8 cellular contexts compared by ENCODE assay signal in the genomic region with DNA sequence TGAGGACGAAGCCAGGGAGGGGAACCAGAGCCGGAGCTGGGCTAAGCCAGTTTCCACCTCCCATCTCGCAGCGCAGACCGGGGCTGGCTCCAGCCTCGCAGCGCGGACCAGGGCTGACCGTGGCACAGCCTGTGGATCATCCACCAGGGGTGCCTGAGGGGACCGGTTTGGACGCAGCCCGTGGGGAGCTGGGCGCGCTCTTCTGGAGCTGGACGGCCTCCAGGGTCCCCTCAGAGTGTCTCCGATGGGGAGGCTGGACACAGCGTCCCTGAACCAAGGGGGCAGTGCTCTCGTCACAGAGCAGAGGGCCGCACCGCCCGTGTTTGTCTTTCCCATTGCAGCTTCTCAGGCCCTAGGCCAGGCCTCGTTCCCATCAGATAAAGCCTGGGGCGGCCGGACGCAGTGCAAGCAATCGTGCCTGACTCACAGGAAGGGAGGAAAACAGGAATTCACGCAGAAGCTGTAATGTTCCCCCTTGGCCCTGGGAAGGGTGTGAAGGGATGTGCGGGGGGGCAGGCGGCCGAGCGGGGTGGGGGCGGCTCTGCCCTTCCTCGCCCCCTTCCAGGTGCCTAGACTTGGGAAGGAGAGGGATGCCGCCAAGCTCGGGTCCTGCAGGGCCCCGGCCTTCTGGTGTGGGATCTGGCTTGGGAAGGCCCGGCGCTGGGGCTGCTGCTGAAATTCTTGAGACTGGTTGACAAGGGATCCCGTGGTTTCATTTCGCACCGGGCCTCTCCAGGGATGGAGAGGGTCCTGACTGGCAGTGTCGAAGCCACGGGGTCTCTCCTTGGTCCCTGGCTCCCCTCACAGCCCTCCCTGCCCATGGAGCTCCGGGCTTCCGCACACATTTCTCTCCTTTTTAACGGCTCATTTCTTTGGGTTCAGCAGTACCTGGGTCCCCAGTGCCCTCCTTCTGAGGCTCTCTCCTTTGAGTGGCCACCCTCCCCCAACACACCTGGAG.
DNase-seq lines count a peak whose midpoint lies in the region; ATAC-seq, FAIRE-seq and TF ChIP-seq lines count a peak whose summit lies in the region.
"Not testable (repeated sequence)": the region's sequence is repeated elsewhere in the genome, so short reads cannot be mapped to it uniquely, and the experiment has no call there.

No MANE protein-coding gene starts in this region.

- 19% methylated on average over 28 of the region's 46 CpGs for WGBS in K562 (ENCODE audit: insufficient coverage, low coverage, missing lambda C conversion rate)
- WGBS in lung, 2 donors = 42 to 69% methylated on average over 32 to 41 of the region's 46 CpGs
- WGBS in thyroid gland, 2 donors = 58 to 79% methylated on average over 16 to 28 of the region's 46 CpGs

- not testable (repeated sequence) for H3K79me2 ChIP-seq in PC-3 (ENCODE audit: low read length); K562 (ENCODE audit: control insufficient read depth, insufficient read depth, low read length); endothelial cell of umbilical vein (ENCODE audit: control insufficient read depth, insufficient read depth, low read length); parathyroid adenoma

- not testable (repeated sequence) for H3K4me3 ChIP-seq in BE2C (ENCODE audit: low read depth, low read length); PC-3 (ENCODE audit: low read length); K562; endothelial cell of umbilical vein (replicated peaks in 1 of 3; ENCODE audit: insufficient read depth in 1 of 3, low read depth in 1 of 3, low read length in 3 of 3); lung; parathyroid adenoma (ENCODE audit: low read depth, low read length); thyroid gland (replicated peaks in 1 of 3)
- H3K4me3 ChIP-seq in left ventricle myocardium inferior = peak overlapping the region; percentile 50

- FAIRE-seq in K562 (lab: Jason Lieb, UNC) (peak; percentile 97), endothelial cell of umbilical vein (lab: Jason Lieb, UNC) (peak; percentile 100)

- TF ChIP-seq CTCF in BE2C (IDR thresholded peaks at IDR 0.05; ENCODE audit: low read depth, low read length); PC-3 (conservative IDR thresholded peaks at IDR 0.05; ENCODE audit: low read depth, low read length); K562 (IDR thresholded peaks at IDR 0.05 in 2 of 3, conservative IDR thresholded peaks at IDR 0.05 in 1 of 3; ENCODE audit: insufficient read depth in 2 of 3, low read depth in 1 of 3, low read length in 3 of 3); lung (IDR thresholded peaks at IDR 0.05; ENCODE audit: control extremely low read depth, extremely low read depth); parathyroid adenoma (IDR thresholded peaks at IDR 0.05); thyroid gland (IDR thresholded peaks at IDR 0.05): not testable (repeated sequence)
- peak in 1 of 2 donors; percentile 22 for TF ChIP-seq CTCF in endothelial cell of umbilical vein (IDR thresholded peaks at IDR 0.05; ENCODE audit: extremely low read depth in 1 of 2, insufficient read depth in 1 of 2, low read depth in 1 of 2, low read length in 2 of 2)
- peak; percentile 16 for TF ChIP-seq CTCF in left ventricle myocardium inferior (IDR thresholded peaks at IDR 0.05; ENCODE audit: borderline replicate concordance)

- BruUV-seq in PC-3 (replicated peaks; lab: Mats Ljungman, UMichigan) (TSS peak; percentile 46), endothelial cell of umbilical vein (replicated peaks; lab: Mats Ljungman, UMichigan) (TSS peak; percentile 21)
- BruUV-seq in K562 (replicated peaks; lab: Mats Ljungman, UMichigan) = not testable (repeated sequence)

- not testable (repeated sequence) for H3F3A ChIP-seq in PC-3 (ENCODE audit: low read length, unreplicated experiment)

- not testable (repeated sequence) for H3K9me1 ChIP-seq in K562 (ENCODE audit: control insufficient read depth, insufficient read depth, low read length); endothelial cell of umbilical vein (replicated peaks; ENCODE audit: control insufficient read depth, extremely low read depth, insufficient read depth, low read length)

- H3K27ac ChIP-seq in PC-3 (ENCODE audit: low read length) (peak overlapping the region; percentile 96), K562 (ENCODE audit: extremely low read depth, low read depth, low read length) (0 out of 3 replicates have a peak overlapping the region, but pooled peaks have one; percentile 44), endothelial cell of umbilical vein (ENCODE audit: insufficient read depth, low read depth, low read length) (peak overlapping the region; percentile 90), left ventricle myocardium inferior (replicated peaks) (peak overlapping the region; percentile 85), lung (ENCODE audit: low read depth in 1 of 2, low read length in 1 of 2) (peak overlapping the region; percentile 80 to 82), parathyroid adenoma (peak overlapping the region; percentile 42), thyroid gland (peak overlapping the region; percentile 41 to 58 (median 58))

- dilution Hi-C loops in endothelial cell of umbilical vein (cut with MboI; ENCODE audit: extremely low pct_ligation_motif_present, low sequenced_read_pairs) = not testable (repeated sequence)

- H3K36me3 ChIP-seq in BE2C; PC-3 (ENCODE audit: low read depth, low read length); K562 (ENCODE audit: control insufficient read depth, insufficient read depth, low read length); endothelial cell of umbilical vein (ENCODE audit: control insufficient read depth in 2 of 2, extremely low read depth in 1 of 2, insufficient read depth in 2 of 2, low read length in 2 of 2); left ventricle myocardium inferior; lung (ENCODE audit: control insufficient read depth in 2 of 2, insufficient read depth in 2 of 2, low read length in 2 of 2); parathyroid adenoma (ENCODE audit: control insufficient read depth, insufficient read depth, low read length); thyroid gland: not testable (repeated sequence)

- TF ChIP-seq POLR2A in K562 (conservative IDR thresholded peaks at IDR 0.05); endothelial cell of umbilical vein (IDR thresholded peaks at IDR 0.05; ENCODE audit: low read depth, low read length); thyroid gland (IDR thresholded peaks at IDR 0.05): not testable (repeated sequence)

- not testable (repeated sequence) for H4K20me1 ChIP-seq in PC-3 (ENCODE audit: low read length); K562 (replicated peaks; ENCODE audit: control insufficient read depth, insufficient read depth, low read length); endothelial cell of umbilical vein (replicated peaks; ENCODE audit: control insufficient read depth, extremely low read depth, insufficient read depth, low read length)

- POLR2A ChIA-PET in PC-3 (lab: Charles Lee; ENCODE audit: unreplicated experiment) = interaction anchor here (0.6 kb wide), 1 partner anchor 116 kb away, joined by 6 read pairs; no protein-coding TSS in a partner anchor
- POLR2A ChIA-PET in K562 (lab: Yijun Ruan, JAX); endothelial cell of umbilical vein (lab: Charles Lee): not testable (repeated sequence)

- TF ChIP-seq EP300 in K562 (IDR thresholded peaks at IDR 0.05; ENCODE audit: low read length) = not testable (repeated sequence)

- H3K9me3 ChIP-seq in BE2C; PC-3 (ENCODE audit: low read length); K562 (replicated peaks; ENCODE audit: control insufficient read depth, insufficient read depth, low read depth, low read length); endothelial cell of umbilical vein (replicated peaks; ENCODE audit: control insufficient read depth, insufficient read depth, low read length); left ventricle myocardium inferior (replicated peaks); lung (ENCODE audit: control insufficient read depth in 2 of 2, insufficient read depth in 1 of 2, low read length in 1 of 2); parathyroid adenoma (ENCODE audit: control insufficient read depth, low read length); thyroid gland: not testable (repeated sequence)

- H3K9me2 ChIP-seq in PC-3 (replicated peaks; ENCODE audit: low read length) = not testable (repeated sequence)

- in situ Hi-C loops in K562 (cut with MboI) = not testable (repeated sequence)

- H3K4me1 ChIP-seq in BE2C (peaks cover 12% of the 10 kb centered on the region), PC-3 (ENCODE audit: insufficient read depth, low read length) (peaks cover 37% of the 10 kb centered on the region), K562 (replicated peaks in 1 of 2; ENCODE audit: control insufficient read depth in 2 of 2, insufficient read depth in 2 of 2, low read length in 2 of 2) (peaks cover 4 to 31% of the 10 kb centered on the region in 2 experiments; a peak in 4 of 5 replicates), endothelial cell of umbilical vein (ENCODE audit: control insufficient read depth, extremely low read depth, insufficient read depth, low read length) (peaks cover 28% of the 10 kb centered on the region), left ventricle myocardium inferior (peaks cover 37% of the 10 kb centered on the region), thyroid gland (peaks cover 7 to 43% of the 10 kb centered on the region in 2 donors)
- not testable (repeated sequence) for H3K4me1 ChIP-seq in lung (ENCODE audit: control insufficient read depth in 2 of 2, insufficient read depth in 2 of 2, low read length in 2 of 2); parathyroid adenoma

- intact Hi-C loops in PC-3 (cut with micrococcal nuclease); K562 (cut with micrococcal nuclease); left ventricle myocardium inferior (cut with micrococcal nuclease); thyroid gland (cut with DNase I): not testable (repeated sequence)
- intact Hi-C loops in endothelial cell of umbilical vein (cut with micrococcal nuclease) = loop anchor here (1.0 kb wide), 1 partner anchor 98 kb away; no protein-coding TSS in a partner anchor

- peak overlapping the region; percentile 96 for H3K9ac ChIP-seq in PC-3 (ENCODE audit: low read length)
- H3K9ac ChIP-seq in K562 (ENCODE audit: insufficient read depth in 1 of 2, low read depth in 2 of 2, low read length in 2 of 2) = peak overlapping the region in 1 of 2 experiments; percentile 68; a peak in 2 of 4 replicates
- peak overlapping the region; percentile 60 for H3K9ac ChIP-seq in endothelial cell of umbilical vein (replicated peaks; ENCODE audit: extremely low read depth, insufficient read depth, low read length)
- not testable (repeated sequence) for H3K9ac ChIP-seq in parathyroid adenoma

- not testable (repeated sequence) for TF ChIP-seq RAD21 in K562 (CRISPR knock-in tag; conservative IDR thresholded peaks at IDR 0.05 in 1 of 2, IDR thresholded peaks at IDR 0.05 in 1 of 2)

- H3K27me3 ChIP-seq in BE2C; PC-3 (ENCODE audit: low read length); K562 (ENCODE audit: control insufficient read depth in 2 of 2, insufficient read depth in 2 of 2, low read length in 2 of 2); endothelial cell of umbilical vein (ENCODE audit: control insufficient read depth in 2 of 2, insufficient read depth in 2 of 2, low read length in 2 of 2); left ventricle myocardium inferior (ENCODE audit: low read depth); lung (ENCODE audit: control insufficient read depth, insufficient read depth); parathyroid adenoma (ENCODE audit: control insufficient read depth, insufficient read depth, low read length); thyroid gland: not testable (repeated sequence)

- not testable (repeated sequence) for H2AFZ ChIP-seq in PC-3 (ENCODE audit: low read length); parathyroid adenoma
- H2AFZ ChIP-seq in K562 (ENCODE audit: low read depth, low read length) (peak overlapping the region; percentile 63), endothelial cell of umbilical vein (ENCODE audit: low read depth, low read length) (peak overlapping the region; percentile 46)

- CTCF ChIA-PET in PC-3 (lab: Charles Lee) (interaction anchor here (0.5 kb wide), 1 partner anchor 118 kb away, joined by 3 read pairs; no protein-coding TSS in a partner anchor), endothelial cell of umbilical vein (lab: Charles Lee) (interaction anchor here (1.2 to 1.3 kb wide), 2 partner anchors 65 to 170 kb away, joined by 3 read pairs; no protein-coding TSS in a partner anchor)
- CTCF ChIA-PET in K562 (lab: Yijun Ruan, JAX; ENCODE audit: low intra/inter-chr PET ratio) = not testable (repeated sequence)

- H3K4me2 ChIP-seq in PC-3 (ENCODE audit: low read length) = peak overlapping the region; percentile 57; the same call in 1 of the 2 replicates
- H3K4me2 ChIP-seq in K562 (ENCODE audit: insufficient read depth, low read length); parathyroid adenoma (ENCODE audit: low read length): not testable (repeated sequence)
- peak overlapping the region; percentile 16 for H3K4me2 ChIP-seq in endothelial cell of umbilical vein (ENCODE audit: insufficient read depth, low read length)

- ATAC-seq in PC-3 = peak; percentile 76
- ATAC-seq in K562 = peak; percentile 83
- peak; percentile 51 for ATAC-seq in lung (ENCODE audit: insufficient read depth, low FRiP score)

- DNase-seq in BE2C = peak; percentile 64
- peak; percentile 45 for DNase-seq in PC-3
- DNase-seq in K562 (ENCODE audit: extremely low read depth in 1 of 4, low spot score in 3 of 4) = peak in 1 of 4 experiments; percentile 7
- peak; percentile 77 for DNase-seq in endothelial cell of umbilical vein (ENCODE audit: low read depth, low spot score)
- peak; percentile 59 for DNase-seq in left ventricle myocardium inferior
- DNase-seq in lung (ENCODE audit: low spot score); thyroid gland: not testable (repeated sequence)

Comparison
In these comparisons a context has a peak if more than half of its experiments do, and no peak if none do; other contexts are left out.
1. H3K27ac ChIP-seq: peak in every context shown above with its lines; median percentile 96 in PC-3; 90 in endothelial cell of umbilical vein; 85 in left ventricle myocardium inferior; 81 in lung; 58 in thyroid gland; 44 in K562; 42 in parathyroid adenoma.